Comparison of ENCODE assay signal across 7 cellular contexts in the genomic region with DNA sequence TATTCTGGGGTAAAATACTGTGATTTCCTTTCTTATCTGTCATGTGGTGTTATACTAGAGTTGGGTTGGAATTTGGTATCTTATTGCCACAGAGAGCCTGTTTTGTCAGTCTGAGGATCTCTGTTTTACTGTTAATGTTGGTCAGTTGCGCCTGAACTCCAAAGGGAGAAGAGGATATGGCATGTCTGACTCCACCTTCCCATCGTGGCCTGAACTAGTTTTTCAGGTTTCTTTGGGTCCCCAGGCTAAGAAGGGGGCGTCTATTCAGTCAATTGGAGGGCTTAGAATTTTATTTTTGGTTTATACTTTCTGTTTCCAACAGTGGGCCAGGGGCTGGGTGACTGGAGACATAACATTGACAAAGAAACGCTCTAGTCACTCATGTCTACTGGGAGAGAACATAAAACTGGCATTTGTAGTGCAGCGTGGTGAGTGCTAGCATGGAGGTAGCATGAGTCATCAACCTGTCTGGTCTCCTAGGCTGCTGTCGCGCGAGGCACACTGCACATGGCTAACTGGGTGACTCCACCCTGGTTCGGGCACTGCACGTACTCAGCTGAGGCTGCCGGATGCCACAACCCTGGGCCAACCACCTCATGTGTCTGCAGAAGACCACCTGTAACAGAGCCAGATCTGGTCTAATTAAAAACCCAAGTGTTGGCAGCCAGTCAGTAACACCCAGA.
DNase-seq lines count a peak whose midpoint lies in the region; ATAC-seq, FAIRE-seq and TF ChIP-seq lines count a peak whose summit lies in the region.

No MANE protein-coding gene starts in this region.

- no peak overlapping the region for H3K27ac ChIP-seq in gastroesophageal sphincter

- peak; percentile 50 for FAIRE-seq in bronchial epithelial cell (lab: Jason Lieb, UNC)

- ATAC-seq in GM21390 (IDR thresholded peaks at IDR 0.05; ENCODE audit: unreplicated experiment) (peak; percentile 83), gastroesophageal sphincter (no peak)

- TF ChIP-seq POLR2A in gastroesophageal sphincter (IDR thresholded peaks at IDR 0.05): no peak

- WGBS in gastroesophageal sphincter (ENCODE audit: low coverage in 1 of 2), 2 donors: 55 to 67% methylated on average over 4 to 6 of the region's 11 CpGs

- H3K27me3 ChIP-seq in bronchial epithelial cell (ENCODE audit: control insufficient read depth, insufficient read depth, low read length) (no peaks in the 10 kb centered on the region), gastroesophageal sphincter (peaks cover 4% of the 10 kb centered on the region)

- TF ChIP-seq CTCF in bronchial epithelial cell (IDR thresholded peaks at IDR 0.05; ENCODE audit: insufficient read depth, low read length, severe bottlenecking) (no peak), gastroesophageal sphincter (IDR thresholded peaks at IDR 0.05) (no peak)

- DNase-seq in NCI-H1048 (lab: John Stamatoyannopoulos, UW) (peak; percentile 62), bronchial epithelial cell (ENCODE audit: low read depth) (peak; percentile 91), C1 segment of cervical spinal cord (lab: John Stamatoyannopoulos, UW) (no peak), retina (no peak)
- DNase-seq in stimulated activated CD4-positive, alpha-beta T cell treated with anti-CD3 and anti-CD28 coated beads, Interleukin-15, amount 100 ng/mL, for 48 hours (ENCODE audit: low read depth in 2 of 2): peak; percentile 8

- H3K4me1 ChIP-seq in gastroesophageal sphincter: no peaks in the 10 kb centered on the region

- H3K36me3 ChIP-seq in bronchial epithelial cell (ENCODE audit: control insufficient read depth, insufficient read depth, low read length) (no peaks in the 10 kb centered on the region), gastroesophageal sphincter (no peaks in the 10 kb centered on the region)

- no peaks in the 10 kb centered on the region for H3K9me3 ChIP-seq in gastroesophageal sphincter

- H3K4me3 ChIP-seq in bronchial epithelial cell (ENCODE audit: low read depth, low read length) (no peak overlapping the region), gastroesophageal sphincter (no peak overlapping the region)

- no peak for TF ChIP-seq EP300 in gastroesophageal sphincter (IDR thresholded peaks at IDR 0.05)

Comparison
In these comparisons a context has a peak if more than half of its experiments do, and no peak if none do; other contexts are left out.
1. DNase-seq: peak in NCI-H1048 (single experiment), bronchial epithelial cell (single experiment) and stimulated activated CD4-positive, alpha-beta T cell treated with anti-CD3 and anti-CD28 coated beads, Interleukin-15, amount 100 ng/mL, for 48 hours (2 of 2); none in C1 segment of cervical spinal cord (0 of 14) and retina (single experiment).